Comparison of ENCODE assay signal across 12 cellular contexts in genomic region chr7:64180989-64181388, GRCh38. TPM values are rescaled to one million over a fixed set of nuclear protein-coding genes. Genes with fewer than 3 reads are reported as not detected.
DNase-seq lines count a peak whose midpoint lies in the region; ATAC-seq and TF ChIP-seq lines count a peak whose summit lies in the region.
"Had no signal": no experiment of that assay in that cellular context is flagged by ENCODE, and none has a peak within 500 bp of the region (broad histone marks: within the 10 kb centered on the region; RNA-seq: fewer than 3 reads in every experiment).

No MANE protein-coding gene starts in this region.

- peaks cover 72% of the 10 kb centered on the region for H3K9me3 Mint-ChIP-seq in endodermal cell

- H3K9ac ChIP-seq in endodermal cell (ENCODE audit: extremely low read depth, low read length, poor library complexity, severe bottlenecking): no peak overlapping the region

- no peak overlapping the region for H3K27ac ChIP-seq in endodermal cell (ENCODE audit: low read depth, low read length)
- H3K27ac ChIP-seq: epithelial cell of prostate had no signal

- H3K9me3 ChIP-seq in BE2C (no peaks in the 10 kb centered on the region), endodermal cell (ENCODE audit: control insufficient read depth, low read length) (peaks cover 36% of the 10 kb centered on the region), MG63 (no peaks in the 10 kb centered on the region)

- 70 to 73% methylated on average over 3 to 4 of the region's 4 CpGs for WGBS in endodermal cell (ENCODE audit: insufficient coverage in 1 of 2, insufficient read length in 1 of 2), 2 experiments

- H3K4me1 ChIP-seq in BE2C (no peaks in the 10 kb centered on the region), endodermal cell (ENCODE audit: control insufficient read depth, insufficient read depth, low read length) (no peaks in the 10 kb centered on the region)

- H3K27me3 ChIP-seq in BE2C (no peaks in the 10 kb centered on the region), endodermal cell (ENCODE audit: control insufficient read depth, insufficient read depth, low read length, poor library complexity, severe bottlenecking) (no peaks in the 10 kb centered on the region), MG63 (no peaks in the 10 kb centered on the region)

- peak; percentile 37; the same call in 1 of the 2 replicates for TF ChIP-seq CTCF in BE2C (IDR thresholded peaks at IDR 0.05; ENCODE audit: low read depth, low read length)
- peak; percentile 43 for TF ChIP-seq CTCF in endodermal cell (conservative IDR thresholded peaks at IDR 0.05)

- ATAC-seq in GM18498 (IDR thresholded peaks at IDR 0.05; ENCODE audit: unreplicated experiment): no peak

- DNase-seq in BE2C (peak; percentile 11), ELR (ENCODE audit: low read depth) (peak; percentile 4), NCI-H526 treated with DMSO at 0.1 percent for 48 hours (lab: John Stamatoyannopoulos, UW) (peak; percentile 4), endodermal cell (no peak), MG63 (no peak), NCI-H1105 (lab: John Stamatoyannopoulos, UW) (no peak)
- DNase-seq: anterior cingulate cortex; nephron progenitor cell; stimulated activated CD4-positive, alpha-beta T cell treated with anti-CD3 and anti-CD28 coated beads, Interleukin-12 subunit alpha, Interleukin-12 subunit beta, amount 100 ng/mL, for 4 hours had no signal

- H3K4me3 Mint-ChIP-seq in endodermal cell: no peak overlapping the region
- H3K4me3 Mint-ChIP-seq: nephron progenitor cell had no signal

- no peaks in the 10 kb centered on the region for H3K4me1 Mint-ChIP-seq in endodermal cell
- H3K4me1 Mint-ChIP-seq: nephron progenitor cell had no signal

- H3K36me3 ChIP-seq in BE2C: no peaks in the 10 kb centered on the region
- H3K36me3 ChIP-seq in endodermal cell (ENCODE audit: control insufficient read depth, insufficient read depth, low read length): no peaks in the 10 kb centered on the region
- H3K36me3 ChIP-seq in MG63: no peaks in the 10 kb centered on the region

- H3K36me3 Mint-ChIP-seq in endodermal cell (ENCODE audit: low read depth): no peaks in the 10 kb centered on the region

- H3K4me3 ChIP-seq in BE2C (ENCODE audit: low read depth, low read length) (no peak overlapping the region), endodermal cell (ENCODE audit: low read length) (no peak overlapping the region), MG63 (no peak overlapping the region)

- H3K27ac Mint-ChIP-seq in endodermal cell: no peak overlapping the region
- H3K27ac Mint-ChIP-seq: nephron progenitor cell had no signal

- no peaks in the 10 kb centered on the region for H3K27me3 Mint-ChIP-seq in endodermal cell (ENCODE audit: insufficient read depth)

RNA-seq across cellular contexts. Expression of gene ZNF735, which starts 26.0 kb away (rescaled TPM):
- not detected for polyA plus RNA-seq in BE2C (2012; ENCODE audit: insufficient read depth, insufficient read length, low read depth)
- total RNA-seq in endodermal cell: not detected
- not detected for polyA plus RNA-seq in endodermal cell (2013, experiment 1 of 2)
- not detected for polyA plus RNA-seq in endodermal cell (2013, experiment 2 of 2)
- not detected in 2 replicates for total RNA-seq in MG63 (2014; rRNA removed; shearing (Covaris generic); ENCODE audit: low replicate concordance)
- total RNA-seq: kidney epithelial cell had no signal

RNA-seq across cellular contexts. Expression of gene ZNF679, which starts 47.3 kb away (rescaled TPM):
- 0.51 TPM for polyA plus RNA-seq in BE2C (2012; ENCODE audit: insufficient read depth, insufficient read length, low read depth)
- not detected for total RNA-seq in endodermal cell
- polyA plus RNA-seq in endodermal cell (2013, experiment 1 of 2): not detected
- polyA plus RNA-seq in endodermal cell (2013, experiment 2 of 2): not detected
- total RNA-seq in MG63 (2014; rRNA removed; shearing (Covaris generic); ENCODE audit: low replicate concordance): not detected in 2 replicates
- total RNA-seq: kidney epithelial cell had no signal

Comparison
In these comparisons a context has a peak if more than half of its experiments do, and no peak if none do; other contexts are left out.
1. DNase-seq: peak in BE2C (single experiment), ELR (single experiment) and NCI-H526 treated with DMSO at 0.1 percent for 48 hours (single experiment); none in endodermal cell (single experiment), MG63 (single experiment) and NCI-H1105 (single experiment).